In the genomic region with DNA sequence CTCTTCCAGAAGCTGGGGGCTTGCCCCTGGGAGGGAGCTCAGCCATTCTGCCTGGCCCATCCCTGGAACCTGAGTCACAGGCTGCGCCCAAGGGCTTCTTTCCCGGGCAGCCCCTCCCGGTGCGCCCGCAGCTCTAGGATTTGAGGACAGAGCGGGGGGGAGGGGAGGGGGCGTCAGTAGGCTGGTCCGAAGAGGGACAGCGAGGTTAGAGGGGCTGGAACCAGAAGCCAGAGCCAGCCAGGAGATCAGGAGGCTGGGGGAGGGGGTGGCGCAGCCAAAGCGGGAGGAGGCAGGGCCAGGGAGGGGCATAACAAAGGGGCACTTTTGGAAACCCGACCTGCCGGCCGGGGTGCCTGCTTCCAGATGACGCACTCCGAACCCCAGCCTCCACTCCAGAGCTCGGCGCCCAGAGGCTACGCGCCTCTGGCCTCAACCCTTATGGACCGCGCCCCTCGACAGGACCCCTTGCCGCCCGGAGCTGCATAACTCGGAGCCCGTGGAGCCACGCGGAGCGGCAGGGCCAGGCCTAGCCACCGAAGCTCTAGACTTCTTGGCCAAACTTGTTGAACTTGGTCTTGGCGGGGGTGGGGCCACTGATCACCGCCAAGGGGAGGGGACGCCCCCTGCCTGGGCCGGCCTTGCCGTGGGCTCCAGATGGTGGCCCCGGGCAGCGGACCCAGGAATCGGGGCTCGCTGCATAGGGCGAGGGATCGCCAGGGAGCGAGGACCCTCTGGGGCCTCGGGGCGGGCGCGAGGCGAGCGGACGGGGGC, we compare ENCODE assay signal across 1 cellular context.
TF ChIP-seq lines count a peak whose summit lies in the region.

No MANE protein-coding gene starts in this region.

TF ChIP-seq in IMR-90, 13 proteins besides CTCF, POLR2A, EP300 and RAD21:
- TF ChIP-seq USF2 (IDR thresholded peaks at IDR 0.05; ENCODE audit: low read depth, low read length) (no peak), CEBPB (IDR thresholded peaks at IDR 0.05; ENCODE audit: low read depth, low read length) (no peak), RCOR1 (IDR thresholded peaks at IDR 0.05; ENCODE audit: insufficient replicate concordance, low read length) (no peak), NFE2L2 (IDR thresholded peaks at IDR 0.05; ENCODE audit: low read depth, low read length) (no peak), MAZ (IDR thresholded peaks at IDR 0.05; ENCODE audit: borderline replicate concordance, low read depth, low read length) (0 out of 2 replicates have a peak, but pooled peaks have one; percentile 38), MXI1 (IDR thresholded peaks at IDR 0.05; ENCODE audit: borderline replicate concordance, low read depth, low read length) (no peak)
TF ChIP-seq in IMR-90: peak in this region for 1.
